ENCODE assay signal across 8 cellular contexts in the genomic region with DNA sequence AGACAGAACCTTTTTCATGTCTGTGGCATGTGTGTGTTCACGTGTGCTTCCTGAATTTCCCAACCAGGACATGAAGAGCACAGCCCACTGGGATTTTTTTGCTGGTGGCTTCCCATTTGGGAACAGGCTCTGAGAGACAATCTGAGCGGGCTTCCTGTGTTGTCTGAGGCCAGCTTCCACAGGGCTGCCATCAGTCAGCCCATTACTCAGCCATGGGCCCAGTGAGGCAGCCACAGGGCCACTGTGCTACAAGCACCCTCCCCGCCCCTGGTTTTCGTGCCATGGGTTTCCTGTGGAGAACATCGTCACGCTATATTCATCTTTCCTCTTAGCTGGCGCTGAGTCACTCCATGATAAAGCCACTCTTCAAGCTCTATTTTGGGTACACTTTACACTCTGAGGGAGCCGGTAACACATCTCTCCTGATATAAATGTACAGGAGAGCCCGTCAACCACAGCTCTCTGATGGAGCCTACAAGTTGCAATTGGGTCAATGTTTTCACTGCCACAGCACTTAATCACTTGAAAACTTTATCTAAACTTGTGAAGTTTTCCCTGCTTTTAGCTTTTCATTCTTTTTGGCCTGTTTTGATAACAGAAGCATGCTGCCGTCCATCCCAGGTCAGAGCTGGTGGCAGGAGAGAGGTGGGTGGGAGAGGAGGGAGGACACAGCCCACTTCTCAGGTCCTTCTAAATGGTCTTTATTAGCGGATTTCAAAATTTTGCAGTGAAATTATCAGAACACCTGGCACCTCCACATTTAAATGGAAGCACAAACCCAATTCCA.
A peak's percentile ranks its signal among the peaks of the same experiment; 100 is the strongest.
DNase-seq lines count a peak whose midpoint lies in the region; ATAC-seq and TF ChIP-seq lines count a peak whose summit lies in the region.

No MANE protein-coding gene starts in this region.

- peak overlapping the region; percentile 24 for H3K4me3 Mint-ChIP-seq in activated naive CD4-positive, alpha-beta T cell treated with anti-CD3 and anti-CD28 coated beads, Interleukin-2, amount 50 U/mL, for 24 hours

- peak overlapping the region; percentile 74 for H3K27ac Mint-ChIP-seq in activated naive CD4-positive, alpha-beta T cell treated with anti-CD3 and anti-CD28 coated beads, Interleukin-2, amount 50 U/mL, for 24 hours

- H3K4me3 ChIP-seq in HEK293 (ENCODE audit: low read depth, low read length): no peak overlapping the region

- POLR2A ChIA-PET in HEK293 (lab: Yijun Ruan, JAX): no interaction called here

- peaks cover 66% of the 10 kb centered on the region for H3K4me1 Mint-ChIP-seq in activated naive CD4-positive, alpha-beta T cell treated with anti-CD3 and anti-CD28 coated beads, Interleukin-2, amount 50 U/mL, for 24 hours

- H3K27me3 Mint-ChIP-seq in activated naive CD4-positive, alpha-beta T cell treated with anti-CD3 and anti-CD28 coated beads, Interleukin-2, amount 50 U/mL, for 24 hours: no peaks in the 10 kb centered on the region

- DNase-seq in AG08395 (ENCODE audit: low spot score) (peak; percentile 94), SIG-M5 (lab: John Stamatoyannopoulos, UW) (peak; percentile 27), left cardiac atrium (peak; percentile 86), NCI-H2029 (lab: John Stamatoyannopoulos, UW) (no peak), NCI-H510A treated with DMSO at 0.1 percent for 48 hours (lab: John Stamatoyannopoulos, UW) (no peak)
- DNase-seq in stimulated activated CD4-positive, alpha-beta T cell treated with anti-CD3 and anti-CD28 coated beads, Interleukin-1b, Interleukin-23, amount 100 ng/mL, for 24 hours (ENCODE audit: low read depth in 4 of 4, low spot score in 1 of 4): peak; percentile 42 to 81 (median 58)

- H3K4me1 ChIP-seq in HEK293 (ENCODE audit: control insufficient read depth, insufficient read depth, low read length): peaks cover 2% of the 10 kb centered on the region; the same call in 1 of the 2 replicates

- H3K27ac ChIP-seq in HEK293 (ENCODE audit: extremely low read depth, low read depth, low read length): no peak overlapping the region

- intact Hi-C loops in left cardiac atrium (cut with DNase I): no loop called here

- H3K9me3 Mint-ChIP-seq in activated naive CD4-positive, alpha-beta T cell treated with anti-CD3 and anti-CD28 coated beads, Interleukin-2, amount 50 U/mL, for 24 hours: no peaks in the 10 kb centered on the region

- H3K36me3 ChIP-seq in HEK293 (ENCODE audit: control insufficient read depth in 2 of 2, insufficient read depth in 1 of 2, low read length in 2 of 2): no peaks in the 10 kb centered on the region

- no peaks in the 10 kb centered on the region for H3K9me3 ChIP-seq in HEK293 (ENCODE audit: control insufficient read depth, insufficient read depth, low read depth, low read length)

- TF ChIP-seq CTCF in HEK293 (tag by site-specific recombination; IDR thresholded peaks at IDR 0.05): no peak

- ATAC-seq in left cardiac atrium: peak; percentile 80 to 89

- H3K36me3 Mint-ChIP-seq in activated naive CD4-positive, alpha-beta T cell treated with anti-CD3 and anti-CD28 coated beads, Interleukin-2, amount 50 U/mL, for 24 hours: peaks cover 8% of the 10 kb centered on the region

- CTCF ChIA-PET in HEK293 (lab: Yijun Ruan, JAX): no interaction called here

TF ChIP-seq in HEK293, 187 proteins besides CTCF, POLR2A, EP300 and RAD21:
- TF ChIP-seq, protein P1, sequence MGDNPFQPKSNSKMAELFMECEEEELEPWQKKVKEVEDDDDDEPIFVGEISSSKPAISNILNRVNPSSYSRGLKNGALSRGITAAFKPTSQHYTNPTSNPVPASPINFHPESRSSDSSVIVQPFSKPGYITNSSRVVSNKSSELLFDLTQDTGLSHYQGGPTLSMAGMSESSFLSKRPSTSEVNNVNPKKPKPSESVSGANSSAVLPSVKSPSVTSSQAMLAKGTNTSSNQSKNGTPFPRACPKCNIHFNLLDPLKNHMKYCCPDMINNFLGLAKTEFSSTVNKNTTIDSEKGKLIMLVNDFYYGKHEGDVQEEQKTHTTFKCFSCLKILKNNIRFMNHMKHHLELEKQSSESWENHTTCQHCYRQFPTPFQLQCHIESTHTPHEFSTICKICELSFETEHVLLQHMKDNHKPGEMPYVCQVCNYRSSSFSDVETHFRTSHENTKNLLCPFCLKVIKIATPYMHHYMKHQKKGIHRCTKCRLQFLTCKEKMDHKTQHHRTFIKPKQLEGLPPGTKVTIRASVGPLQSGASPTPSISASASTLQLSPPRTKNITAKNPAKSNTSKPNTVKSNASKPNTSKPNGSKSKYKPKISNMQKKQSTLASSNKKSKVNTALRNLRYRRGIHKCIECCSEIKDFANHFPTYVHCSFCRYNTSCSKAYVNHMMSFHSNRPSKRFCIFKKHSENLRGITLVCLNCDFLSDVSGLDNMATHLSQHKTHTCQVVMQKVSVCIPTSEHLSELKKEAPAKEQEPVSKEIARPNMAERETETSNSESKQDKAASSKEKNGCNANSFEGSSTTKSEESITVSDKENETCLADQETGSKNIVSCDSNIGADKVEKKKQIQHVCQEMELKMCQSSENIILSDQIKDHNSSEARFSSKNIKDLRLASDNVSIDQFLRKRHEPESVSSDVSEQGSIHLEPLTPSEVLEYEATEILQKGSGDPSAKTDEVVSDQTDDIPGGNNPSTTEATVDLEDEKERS (tag by site-specific recombination; IDR thresholded peaks at IDR 0.05): no peak
- TF ChIP-seq, protein P2, sequence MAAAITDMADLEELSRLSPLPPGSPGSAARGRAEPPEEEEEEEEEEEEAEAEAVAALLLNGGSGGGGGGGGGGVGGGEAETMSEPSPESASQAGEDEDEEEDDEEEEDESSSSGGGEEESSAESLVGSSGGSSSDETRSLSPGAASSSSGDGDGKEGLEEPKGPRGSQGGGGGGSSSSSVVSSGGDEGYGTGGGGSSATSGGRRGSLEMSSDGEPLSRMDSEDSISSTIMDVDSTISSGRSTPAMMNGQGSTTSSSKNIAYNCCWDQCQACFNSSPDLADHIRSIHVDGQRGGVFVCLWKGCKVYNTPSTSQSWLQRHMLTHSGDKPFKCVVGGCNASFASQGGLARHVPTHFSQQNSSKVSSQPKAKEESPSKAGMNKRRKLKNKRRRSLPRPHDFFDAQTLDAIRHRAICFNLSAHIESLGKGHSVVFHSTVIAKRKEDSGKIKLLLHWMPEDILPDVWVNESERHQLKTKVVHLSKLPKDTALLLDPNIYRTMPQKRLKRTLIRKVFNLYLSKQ (tag by site-specific recombination; IDR thresholded peaks at IDR 0.05; ENCODE audit: borderline replicate concordance): no peak
- TF ChIP-seq ZNF624 (tag by site-specific recombination; IDR thresholded peaks at IDR 0.05) (no peak), ZIC2 (tag by site-specific recombination; IDR thresholded peaks at IDR 0.05) (peak; percentile 49; the same call in 1 of the 2 replicates), ZNF707 (tag by site-specific recombination; IDR thresholded peaks at IDR 0.05) (no peak), OSR2 (tag by site-specific recombination; IDR thresholded peaks at IDR 0.05) (no peak), ZNF341 (tag by site-specific recombination; IDR thresholded peaks at IDR 0.05; ENCODE audit: low read depth) (no peak)
- TF ChIP-seq, protein P3, sequence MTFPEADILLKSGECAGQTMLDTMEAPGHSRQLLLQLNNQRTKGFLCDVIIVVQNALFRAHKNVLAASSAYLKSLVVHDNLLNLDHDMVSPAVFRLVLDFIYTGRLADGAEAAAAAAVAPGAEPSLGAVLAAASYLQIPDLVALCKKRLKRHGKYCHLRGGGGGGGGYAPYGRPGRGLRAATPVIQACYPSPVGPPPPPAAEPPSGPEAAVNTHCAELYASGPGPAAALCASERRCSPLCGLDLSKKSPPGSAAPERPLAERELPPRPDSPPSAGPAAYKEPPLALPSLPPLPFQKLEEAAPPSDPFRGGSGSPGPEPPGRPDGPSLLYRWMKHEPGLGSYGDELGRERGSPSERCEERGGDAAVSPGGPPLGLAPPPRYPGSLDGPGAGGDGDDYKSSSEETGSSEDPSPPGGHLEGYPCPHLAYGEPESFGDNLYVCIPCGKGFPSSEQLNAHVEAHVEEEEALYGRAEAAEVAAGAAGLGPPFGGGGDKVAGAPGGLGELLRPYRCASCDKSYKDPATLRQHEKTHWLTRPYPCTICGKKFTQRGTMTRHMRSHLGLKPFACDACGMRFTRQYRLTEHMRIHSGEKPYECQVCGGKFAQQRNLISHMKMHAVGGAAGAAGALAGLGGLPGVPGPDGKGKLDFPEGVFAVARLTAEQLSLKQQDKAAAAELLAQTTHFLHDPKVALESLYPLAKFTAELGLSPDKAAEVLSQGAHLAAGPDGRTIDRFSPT (tag by site-specific recombination; IDR thresholded peaks at IDR 0.05): no peak
- TF ChIP-seq, protein P4, sequence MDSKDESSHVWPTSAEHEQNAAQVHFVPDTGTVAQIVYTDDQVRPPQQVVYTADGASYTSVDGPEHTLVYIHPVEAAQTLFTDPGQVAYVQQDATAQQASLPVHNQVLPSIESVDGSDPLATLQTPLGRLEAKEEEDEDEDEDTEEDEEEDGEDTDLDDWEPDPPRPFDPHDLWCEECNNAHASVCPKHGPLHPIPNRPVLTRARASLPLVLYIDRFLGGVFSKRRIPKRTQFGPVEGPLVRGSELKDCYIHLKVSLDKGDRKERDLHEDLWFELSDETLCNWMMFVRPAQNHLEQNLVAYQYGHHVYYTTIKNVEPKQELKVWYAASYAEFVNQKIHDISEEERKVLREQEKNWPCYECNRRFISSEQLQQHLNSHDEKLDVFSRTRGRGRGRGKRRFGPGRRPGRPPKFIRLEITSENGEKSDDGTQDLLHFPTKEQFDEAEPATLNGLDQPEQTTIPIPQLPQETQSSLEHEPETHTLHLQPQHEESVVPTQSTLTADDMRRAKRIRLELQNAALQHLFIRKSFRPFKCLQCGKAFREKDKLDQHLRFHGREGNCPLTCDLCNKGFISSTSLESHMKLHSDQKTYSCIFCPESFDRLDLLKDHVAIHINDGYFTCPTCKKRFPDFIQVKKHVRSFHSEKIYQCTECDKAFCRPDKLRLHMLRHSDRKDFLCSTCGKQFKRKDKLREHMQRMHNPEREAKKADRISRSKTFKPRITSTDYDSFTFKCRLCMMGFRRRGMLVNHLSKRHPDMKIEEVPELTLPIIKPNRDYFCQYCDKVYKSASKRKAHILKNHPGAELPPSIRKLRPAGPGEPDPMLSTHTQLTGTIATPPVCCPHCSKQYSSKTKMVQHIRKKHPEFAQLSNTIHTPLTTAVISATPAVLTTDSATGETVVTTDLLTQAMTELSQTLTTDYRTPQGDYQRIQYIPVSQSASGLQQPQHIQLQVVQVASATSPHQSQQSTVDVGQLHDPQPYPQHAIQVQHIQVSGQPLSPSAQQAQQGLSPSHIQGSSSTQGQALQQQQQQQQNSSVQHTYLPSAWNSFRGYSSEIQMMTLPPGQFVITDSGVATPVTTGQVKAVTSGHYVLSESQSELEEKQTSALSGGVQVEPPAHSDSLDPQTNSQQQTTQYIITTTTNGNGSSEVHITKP (tag by site-specific recombination; IDR thresholded peaks at IDR 0.05): no peak

Comparison
In these comparisons a context has a peak if more than half of its experiments do, and no peak if none do; other contexts are left out.
1. DNase-seq: peak in AG08395 (single experiment), SIG-M5 (single experiment), left cardiac atrium (single experiment) and stimulated activated CD4-positive, alpha-beta T cell treated with anti-CD3 and anti-CD28 coated beads, Interleukin-1b, Interleukin-23, amount 100 ng/mL, for 24 hours (4 of 4); none in NCI-H2029 (single experiment) and NCI-H510A treated with DMSO at 0.1 percent for 48 hours (single experiment).